Comparison of ENCODE assay signal across 7 cellular contexts in the genomic region with DNA sequence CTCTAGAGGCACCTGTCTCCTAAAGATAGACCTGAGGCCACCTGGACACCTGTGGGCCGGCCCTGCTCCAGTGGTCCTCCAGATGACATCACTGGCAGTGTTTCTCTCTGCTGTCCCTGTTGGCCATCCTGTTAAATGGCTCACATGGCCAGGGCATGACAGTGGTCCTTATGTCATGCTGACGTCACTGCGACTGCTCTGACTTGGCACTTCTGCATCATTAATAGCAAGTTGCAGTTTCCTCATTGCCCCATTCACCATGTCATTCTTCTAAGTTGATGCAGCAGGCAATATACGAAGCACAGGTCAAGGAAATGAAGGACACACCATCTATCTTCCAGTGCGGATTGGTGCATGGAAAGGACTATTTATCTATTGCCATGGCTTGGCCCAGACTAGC.
"Had no signal": no experiment of that assay in that cellular context is flagged by ENCODE, and none has a peak within 500 bp of the region (broad histone marks: within the 10 kb centered on the region; RNA-seq: fewer than 3 reads in every experiment).

No MANE protein-coding gene starts in this region.

- H2AFZ ChIP-seq: GM23338 had no signal

- H3K4me1 ChIP-seq: HAP-1 had no signal

- H3K4me2 ChIP-seq: GM23338 had no signal

- H3K36me3 ChIP-seq: HAP-1 had no signal

- H3K4me3 ChIP-seq: GM23338, HAP-1 had no signal

- ATAC-seq: GM23338, HCT116 had no signal

- FAIRE-seq: HTR-8/SVneo had no signal

- DNase-seq: H7, HFFc6, KG1 had no signal

- H3K9me3 ChIP-seq: HAP-1 had no signal
